Comparison of ENCODE assay signal across 22 cellular contexts in genomic region chr1:57222307-57222706, GRCh38.
"Had no signal": no experiment of that assay in that cellular context is flagged by ENCODE, and none has a peak within 500 bp of the region (broad histone marks: within the 10 kb centered on the region; RNA-seq: fewer than 3 reads in every experiment).

No MANE protein-coding gene starts in this region.

- H3K27me3 ChIP-seq: gastrocnemius medialis, neutrophil, sigmoid colon, thyroid gland, vagina had no signal

- ATAC-seq: effector memory CD8-positive, alpha-beta T cell; gastrocnemius medialis; left ventricle myocardium superior; lower lobe of right lung; natural killer cell; right cardiac atrium; stimulated activated naive B cell treated with anti-CD40 and anti-IgM and Interleukin-4, amounts not matched to agents 10 μg/mL and 1 μg/mL and 100 μg/mL, for 72 hours; stimulated activated naive CD8-positive, alpha-beta T cell treated with anti-CD3 and anti-CD28 coated beads, Interleukin-15, amount 100 ng/mL, for 72 hours had no signal

- FAIRE-seq: endometrium, keratinocyte had no signal

- H3K27ac Mint-ChIP-seq: effector memory CD8-positive, alpha-beta T cell; natural killer cell; progenitor cell of endocrine pancreas; stimulated activated naive B cell treated with anti-CD40 and anti-IgM and Interleukin-4, amounts not matched to agents 10 μg/mL and 1 μg/mL and 100 μg/mL, for 72 hours; stimulated activated naive CD8-positive, alpha-beta T cell treated with anti-CD3 and anti-CD28 coated beads, Interleukin-15, amount 100 ng/mL, for 72 hours had no signal

- H3K9me3 ChIP-seq: gastrocnemius medialis, lower lobe of right lung, neutrophil, sigmoid colon, thyroid gland, vagina had no signal

- H3K4me3 Mint-ChIP-seq: effector memory CD8-positive, alpha-beta T cell; natural killer cell; neural crest cell; stimulated activated naive B cell treated with anti-CD40 and anti-IgM and Interleukin-4, amounts not matched to agents 10 μg/mL and 1 μg/mL and 100 μg/mL, for 72 hours; stimulated activated naive CD8-positive, alpha-beta T cell treated with anti-CD3 and anti-CD28 coated beads, Interleukin-15, amount 100 ng/mL, for 72 hours had no signal

- H3K36me3 Mint-ChIP-seq: natural killer cell; stimulated activated naive B cell treated with anti-CD40 and anti-IgM and Interleukin-4, amounts not matched to agents 10 μg/mL and 1 μg/mL and 100 μg/mL, for 72 hours had no signal

- H3K9me3 Mint-ChIP-seq: stimulated activated naive CD8-positive, alpha-beta T cell treated with anti-CD3 and anti-CD28 coated beads, Interleukin-15, amount 100 ng/mL, for 72 hours had no signal

- H3K4me1 Mint-ChIP-seq: natural killer cell; stimulated activated naive B cell treated with anti-CD40 and anti-IgM and Interleukin-4, amounts not matched to agents 10 μg/mL and 1 μg/mL and 100 μg/mL, for 72 hours; stimulated activated naive CD8-positive, alpha-beta T cell treated with anti-CD3 and anti-CD28 coated beads, Interleukin-15, amount 100 ng/mL, for 72 hours had no signal

- H3K36me3 ChIP-seq: gastrocnemius medialis, lower lobe of right lung, neutrophil, sigmoid colon, thyroid gland, vagina had no signal

- H3K27me3 Mint-ChIP-seq: progenitor cell of endocrine pancreas; stimulated activated naive B cell treated with anti-CD40 and anti-IgM and Interleukin-4, amounts not matched to agents 10 μg/mL and 1 μg/mL and 100 μg/mL, for 72 hours; stimulated activated naive CD8-positive, alpha-beta T cell treated with anti-CD3 and anti-CD28 coated beads, Interleukin-15, amount 100 ng/mL, for 72 hours had no signal

- H3K4me3 ChIP-seq: gastrocnemius medialis, lower lobe of right lung, sigmoid colon, thyroid gland, vagina had no signal

- DNase-seq: cortex of kidney; effector memory CD8-positive, alpha-beta T cell; foreskin fibroblast; gastrocnemius medialis; head of caudate nucleus; left ventricle myocardium superior; lower lobe of right lung; natural killer cell; right cardiac atrium; sigmoid colon; stimulated activated CD4-positive, alpha-beta T cell treated with anti-CD3 and anti-CD28 coated beads, Interleukin-2, amount 100 ng/mL, for 24 hours; stimulated activated naive B cell treated with anti-CD40 and anti-IgM and Interleukin-4, amounts not matched to agents 10 μg/mL and 1 μg/mL and 100 μg/mL, for 72 hours; stimulated activated naive CD8-positive, alpha-beta T cell treated with anti-CD3 and anti-CD28 coated beads, Interleukin-15, amount 100 ng/mL, for 72 hours; thyroid gland; trophoblast cell had no signal

- H3K27ac ChIP-seq: gastrocnemius medialis, lower lobe of right lung, neutrophil, parathyroid adenoma, sigmoid colon, thyroid gland, vagina had no signal

- H3K4me1 ChIP-seq: gastrocnemius medialis, lower lobe of right lung, parathyroid adenoma, sigmoid colon, thyroid gland, vagina had no signal
